Comparison of ENCODE assay signal across 8 cellular contexts in genomic region chr17:47810200-47810821, GRCh38. TPM values are rescaled to one million over a fixed set of nuclear protein-coding genes. Genes with fewer than 3 reads are reported as not detected.
A peak's percentile ranks its signal among the peaks of the same experiment; 100 is the strongest.
DNase-seq lines count a peak whose midpoint lies in the region; ATAC-seq and TF ChIP-seq lines count a peak whose summit lies in the region.

No MANE protein-coding gene starts in this region.

- no peaks in the 10 kb centered on the region for H3K27me3 Mint-ChIP-seq in T-helper 17 cell
- H3K27me3 Mint-ChIP-seq in stimulated activated naive B cell treated with anti-CD40 and anti-IgM and Interleukin-4, amounts not matched to agents 10 μg/mL and 1 μg/mL and 100 μg/mL, for 72 hours, result no peaks in the 10 kb centered on the region

- no peaks in the 10 kb centered on the region for H3K27me3 ChIP-seq in cardiac muscle cell

- no peak overlapping the region for H3K27ac ChIP-seq in cardiac muscle cell

- H3K4me1 Mint-ChIP-seq in T-helper 17 cell, result peaks cover 16% of the 10 kb centered on the region
- H3K4me1 Mint-ChIP-seq in stimulated activated naive B cell treated with anti-CD40 and anti-IgM and Interleukin-4, amounts not matched to agents 10 μg/mL and 1 μg/mL and 100 μg/mL, for 72 hours, result peaks cover 4 to 12% of the 10 kb centered on the region in 2 donors

- DNase-seq in cardiac muscle cell (ENCODE audit: low read depth in 1 of 2, low spot score in 1 of 2), result peak; percentile 28 to 87
- DNase-seq in left ventricle myocardium superior, result no peak
- DNase-seq in T-helper 17 cell, result no peak
- peak; percentile 83 to 91 for DNase-seq in foreskin fibroblast
- no peak for DNase-seq in stimulated activated naive B cell treated with anti-CD40 and anti-IgM and Interleukin-4, amounts not matched to agents 10 μg/mL and 1 μg/mL and 100 μg/mL, for 72 hours
- no peak for DNase-seq in central memory CD4-positive, alpha-beta T cell

- no peaks in the 10 kb centered on the region for H3K36me3 ChIP-seq in cardiac muscle cell

- H3K4me3 Mint-ChIP-seq in T-helper 17 cell, result no peak overlapping the region
- H3K4me3 Mint-ChIP-seq in stimulated activated naive B cell treated with anti-CD40 and anti-IgM and Interleukin-4, amounts not matched to agents 10 μg/mL and 1 μg/mL and 100 μg/mL, for 72 hours, result no peak overlapping the region

- H3K9me3 Mint-ChIP-seq in stimulated activated naive B cell treated with anti-CD40 and anti-IgM and Interleukin-4, amounts not matched to agents 10 μg/mL and 1 μg/mL and 100 μg/mL, for 72 hours, result no peaks in the 10 kb centered on the region

- H3K4me1 ChIP-seq in cardiac muscle cell (ENCODE audit: low read depth), result peaks cover 7% of the 10 kb centered on the region

- TF ChIP-seq CTCF in cardiac muscle cell (IDR thresholded peaks at IDR 0.05; ENCODE audit: low read depth, low read length), result no peak
- TF ChIP-seq CTCF in foreskin fibroblast (IDR thresholded peaks at IDR 0.05; ENCODE audit: low read depth, low read length), result no peak

- intact Hi-C loops in left ventricle myocardium superior (cut with micrococcal nuclease), result no loop called here

- ATAC-seq in left ventricle myocardium superior (no peak), T-helper 17 cell (peak; percentile 39), GM21447 (IDR thresholded peaks at IDR 0.05; ENCODE audit: unreplicated experiment) (no peak), GM19463 (IDR thresholded peaks at IDR 0.05; ENCODE audit: unreplicated experiment) (no peak)
- no peak for ATAC-seq in stimulated activated naive B cell treated with anti-CD40 and anti-IgM and Interleukin-4, amounts not matched to agents 10 μg/mL and 1 μg/mL and 100 μg/mL, for 72 hours (replicated peaks)

- no peak overlapping the region for H3K4me3 ChIP-seq in cardiac muscle cell
- H3K4me3 ChIP-seq in foreskin fibroblast (ENCODE audit: low read depth in 1 of 2, low read length in 2 of 2), result no peak overlapping the region

- H3K9me3 ChIP-seq in cardiac muscle cell (ENCODE audit: low read depth) (no peaks in the 10 kb centered on the region), T-helper 17 cell (ENCODE audit: control insufficient read depth, low read length, poor library complexity, severe bottlenecking) (no peaks in the 10 kb centered on the region)

- H3K27ac Mint-ChIP-seq in T-helper 17 cell, result peak overlapping the region; percentile 37
- H3K27ac Mint-ChIP-seq in stimulated activated naive B cell treated with anti-CD40 and anti-IgM and Interleukin-4, amounts not matched to agents 10 μg/mL and 1 μg/mL and 100 μg/mL, for 72 hours, result peak overlapping the region; percentile 37

- peaks cover 26% of the 10 kb centered on the region for H3K36me3 Mint-ChIP-seq in T-helper 17 cell (ENCODE audit: low read depth)
- peaks cover 58 to 77% of the 10 kb centered on the region in 2 donors for H3K36me3 Mint-ChIP-seq in stimulated activated naive B cell treated with anti-CD40 and anti-IgM and Interleukin-4, amounts not matched to agents 10 μg/mL and 1 μg/mL and 100 μg/mL, for 72 hours

RNA-seq across cellular contexts. Expression of gene OSBPL7, which starts 11.3 kb away (rescaled TPM):
- total RNA-seq in cardiac muscle cell, result 12.2 and 20.5 TPM in 2 replicates
- polyA plus RNA-seq in cardiac muscle cell, result 12.1 and 18.0 TPM in 2 replicates
- 4.0 TPM for total RNA-seq in left ventricle myocardium superior
- 10 to 100 TPM; 52.4 to 59.6 TPM for total RNA-seq in T-helper 17 cell

RNA-seq across cellular contexts. Expression of gene MRPL10, which starts 21.0 kb away (rescaled TPM):
- total RNA-seq in cardiac muscle cell (79.1 and 87.1 TPM in 2 replicates), left ventricle myocardium superior (53.5 TPM), T-helper 17 cell (10 to 100 TPM; 82.3 to 90.2 TPM)
- polyA plus RNA-seq in cardiac muscle cell, result 70.0 and 108 TPM in 2 replicates

RNA-seq across cellular contexts. Expression of gene LRRC46, which starts 21.2 kb away (rescaled TPM):
- total RNA-seq in cardiac muscle cell, result 0.46 TPM in 1 of 2 replicates, not detected in the other
- polyA plus RNA-seq in cardiac muscle cell, result 1.9 and 2.5 TPM in 2 replicates
- total RNA-seq in left ventricle myocardium superior, result not detected
- under 1 TPM; 0.90 to 0.99 TPM for total RNA-seq in T-helper 17 cell

RNA-seq across cellular contexts. Expression of gene SCRN2, which starts 30.8 kb away (rescaled TPM):
- total RNA-seq in cardiac muscle cell (101 and 149 TPM in 2 replicates), left ventricle myocardium superior (33.8 TPM), T-helper 17 cell (10 to 100 TPM; 21.4 to 27.1 TPM)
- polyA plus RNA-seq in cardiac muscle cell, result 139 and 179 TPM in 2 replicates

RNA-seq across cellular contexts. Expression of gene SP6, which starts 40.7 kb away (rescaled TPM):
- total RNA-seq in cardiac muscle cell, result 5.8 and 6.3 TPM in 2 replicates
- 4.6 and 5.0 TPM in 2 replicates for polyA plus RNA-seq in cardiac muscle cell
- total RNA-seq in left ventricle myocardium superior, result 0.15 TPM
- total RNA-seq in T-helper 17 cell, result under 1 TPM; 0.20 to 0.21 TPM

Comparison
In these comparisons a context has a peak if more than half of its experiments do, and no peak if none do; other contexts are left out.
1. DNase-seq: peak in cardiac muscle cell (2 of 2) and foreskin fibroblast (2 of 2); none in left ventricle myocardium superior (single experiment), T-helper 17 cell (0 of 3), stimulated activated naive B cell treated with anti-CD40 and anti-IgM and Interleukin-4, amounts not matched to agents 10 μg/mL and 1 μg/mL and 100 μg/mL, for 72 hours (single experiment) and central memory CD4-positive, alpha-beta T cell (single experiment).